In the genomic region with DNA sequence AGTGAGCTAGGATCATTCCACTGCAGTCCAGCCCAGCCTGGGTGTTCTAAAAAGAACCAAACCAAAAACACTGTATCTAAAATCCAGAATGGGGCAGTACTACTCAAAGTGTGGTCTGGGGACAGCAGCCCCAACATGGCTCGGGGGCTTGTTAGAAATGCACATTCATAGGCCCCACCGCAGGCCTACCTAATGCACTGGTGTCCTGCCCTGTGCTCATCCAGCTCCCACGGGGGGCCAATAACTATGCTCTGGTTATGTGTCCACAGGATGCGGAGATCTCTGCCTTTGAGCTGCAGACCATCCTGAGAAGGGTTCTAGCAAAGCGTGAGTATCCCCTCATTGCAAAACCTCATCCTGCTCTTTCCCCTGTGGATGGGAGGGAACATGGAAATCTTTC, we compare ENCODE assay signal across 17 cellular contexts. TPM values are rescaled to one million over a fixed set of nuclear protein-coding genes. Genes with fewer than 3 reads are reported as not detected.
DNase-seq lines count a peak whose midpoint lies in the region; ATAC-seq and TF ChIP-seq lines count a peak whose summit lies in the region.
"Had no signal": no experiment of that assay in that cellular context is flagged by ENCODE, and none has a peak within 500 bp of the region (broad histone marks: within the 10 kb centered on the region; RNA-seq: fewer than 3 reads in every experiment).

No MANE protein-coding gene starts in this region.

- no peaks in the 10 kb centered on the region for H3K4me1 ChIP-seq in breast epithelium
- H3K4me1 ChIP-seq: A549, Peyer's patch had no signal

- H3K4me1 Mint-ChIP-seq in MCF 10A (ENCODE audit: insufficient read depth, unreplicated experiment): no peaks in the 10 kb centered on the region
- no peaks in the 10 kb centered on the region for H3K4me1 Mint-ChIP-seq in activated T-helper 1 cell treated with anti-CD3 and anti-CD28 coated beads, Interleukin-12 subunit alpha, Interleukin-12 subunit beta, Interleukin-2, Interleukin-4 antibody, amounts not matched to agents 30 ng/mL and 10 ng/mL and 1 ng/mL, durations not matched to agents 14 hours and 24 hours and 36 hours (ENCODE audit: low read depth)

- H3K27me3 ChIP-seq in breast epithelium: no peaks in the 10 kb centered on the region
- H3K27me3 ChIP-seq in layer of hippocampus (ENCODE audit: control insufficient read depth, insufficient read depth, low read length): no peaks in the 10 kb centered on the region
- H3K27me3 ChIP-seq: Peyer's patch had no signal

- intact Hi-C loops in MCF 10A (cut with micrococcal nuclease) (no loop called here), breast epithelium (cut with DNase I; ENCODE audit: low total_unique reads) (no loop called here), left colon (cut with DNase I, micrococcal nuclease) (no loop called here)
- intact Hi-C loops in activated T-helper 1 cell treated with anti-CD3 and anti-CD28 coated beads, Interleukin-12 subunit alpha, Interleukin-12 subunit beta, Interleukin-2, Interleukin-4 antibody, amounts not matched to agents 30 ng/mL and 10 ng/mL and 1 ng/mL, durations not matched to agents 14 hours and 24 hours and 36 hours (cut with micrococcal nuclease): no loop called here

- TF ChIP-seq CTCF in MCF 10A (IDR thresholded peaks at IDR 0.05; ENCODE audit: unreplicated experiment) (no peak), breast epithelium (IDR thresholded peaks at IDR 0.05) (no peak)

- H3K9me3 Mint-ChIP-seq in MCF 10A (ENCODE audit: unreplicated experiment): no peaks in the 10 kb centered on the region
- H3K9me3 Mint-ChIP-seq in activated T-helper 1 cell treated with anti-CD3 and anti-CD28 coated beads, Interleukin-12 subunit alpha, Interleukin-12 subunit beta, Interleukin-2, Interleukin-4 antibody, amounts not matched to agents 30 ng/mL and 10 ng/mL and 1 ng/mL, durations not matched to agents 14 hours and 24 hours and 36 hours: no peaks in the 10 kb centered on the region

- DNase-seq in MCF 10A (ENCODE audit: unreplicated experiment) (no peak), breast epithelium (ENCODE audit: low spot score in 2 of 2) (no peak), substantia nigra (lab: John Stamatoyannopoulos, UW) (no peak), T-helper 2 cell (no peak), left colon (no peak)
- DNase-seq in activated T-helper 1 cell treated with anti-CD3 and anti-CD28 coated beads, Interleukin-12 subunit alpha, Interleukin-12 subunit beta, Interleukin-2, Interleukin-4 antibody, amounts not matched to agents 30 ng/mL and 10 ng/mL and 1 ng/mL, durations not matched to agents 14 hours and 24 hours and 36 hours (ENCODE audit: low spot score): no peak
- DNase-seq: Calu3, DMS79 treated with DMSO at 0.1 percent for 48 hours, HCEC 1CT, NCI-H1694, NCI-H446, NCI-H82, Right ventricle myocardium superior had no signal

- H3K27ac ChIP-seq in breast epithelium (no peak overlapping the region), angular gyrus (ENCODE audit: low read depth, low read length) (peak overlapping the region; percentile 57), layer of hippocampus (ENCODE audit: low read depth, low read length) (peak overlapping the region; percentile 39), substantia nigra (ENCODE audit: low read depth, low read length, poor library complexity, severe bottlenecking) (peak overlapping the region; percentile 77)
- H3K27ac ChIP-seq: A549, Peyer's patch had no signal

- CTCF ChIA-PET in MCF 10A (lab: Yijun Ruan, JAX): interaction anchor here (0.6 to 6.8 kb wide), 14 partner anchors 8 to 669 kb away, joined by 3 to 62 read pairs (median 5); a partner anchor contains a TSS

- POLR2A ChIA-PET in MCF 10A (lab: Yijun Ruan, JAX): interaction anchor here (1.0 to 1.4 kb wide), 6 partner anchors 8 to 65 kb away, joined by 3 to 9 read pairs (median 4); no protein-coding TSS in a partner anchor

- H3K27ac Mint-ChIP-seq in MCF 10A (ENCODE audit: low read depth, unreplicated experiment): peak overlapping the region; percentile 78
- no peak overlapping the region for H3K27ac Mint-ChIP-seq in activated T-helper 1 cell treated with anti-CD3 and anti-CD28 coated beads, Interleukin-12 subunit alpha, Interleukin-12 subunit beta, Interleukin-2, Interleukin-4 antibody, amounts not matched to agents 30 ng/mL and 10 ng/mL and 1 ng/mL, durations not matched to agents 14 hours and 24 hours and 36 hours

- H3K4me3 Mint-ChIP-seq in MCF 10A (ENCODE audit: unreplicated experiment): no peak overlapping the region
- H3K4me3 Mint-ChIP-seq in activated T-helper 1 cell treated with anti-CD3 and anti-CD28 coated beads, Interleukin-12 subunit alpha, Interleukin-12 subunit beta, Interleukin-2, Interleukin-4 antibody, amounts not matched to agents 30 ng/mL and 10 ng/mL and 1 ng/mL, durations not matched to agents 14 hours and 24 hours and 36 hours: no peak overlapping the region

- H3K4me3 ChIP-seq in breast epithelium: no peak overlapping the region
- H3K4me3 ChIP-seq: A549, Peyer's patch had no signal

- H3K9me3 ChIP-seq in breast epithelium: no peaks in the 10 kb centered on the region
- H3K9me3 ChIP-seq: A549, Peyer's patch had no signal

- ATAC-seq in left colon: no peak
- ATAC-seq: A549 had no signal

- H3K36me3 ChIP-seq in breast epithelium: peaks cover 5% of the 10 kb centered on the region

- BruUV-seq in MCF 10A (replicated peaks; lab: Mats Ljungman, UMichigan): no TSS peak

- TF ChIP-seq POLR2A in breast epithelium (IDR thresholded peaks at IDR 0.05): no peak

- H3K27me3 Mint-ChIP-seq in MCF 10A (ENCODE audit: insufficient read depth, unreplicated experiment): no peaks in the 10 kb centered on the region
- no peaks in the 10 kb centered on the region for H3K27me3 Mint-ChIP-seq in activated T-helper 1 cell treated with anti-CD3 and anti-CD28 coated beads, Interleukin-12 subunit alpha, Interleukin-12 subunit beta, Interleukin-2, Interleukin-4 antibody, amounts not matched to agents 30 ng/mL and 10 ng/mL and 1 ng/mL, durations not matched to agents 14 hours and 24 hours and 36 hours (ENCODE audit: insufficient read depth)

- peaks cover 89% of the 10 kb centered on the region for H3K36me3 Mint-ChIP-seq in MCF 10A (ENCODE audit: insufficient read depth, unreplicated experiment)
- H3K36me3 Mint-ChIP-seq in activated T-helper 1 cell treated with anti-CD3 and anti-CD28 coated beads, Interleukin-12 subunit alpha, Interleukin-12 subunit beta, Interleukin-2, Interleukin-4 antibody, amounts not matched to agents 30 ng/mL and 10 ng/mL and 1 ng/mL, durations not matched to agents 14 hours and 24 hours and 36 hours (ENCODE audit: low read depth): peaks cover 38% of the 10 kb centered on the region

RNA-seq across cellular contexts. Expression of a gene that starts 51.5 kb away (rescaled TPM):
- total RNA-seq in MCF 10A (2022) (513 and 622 TPM in 2 replicates), breast epithelium (100 to 1,000 TPM; 162 to 192 (median 164) TPM), left colon (100 to 1,000 TPM; 301 to 355 TPM)
- total RNA-seq in activated T-helper 1 cell treated with anti-CD3 and anti-CD28 coated beads, Interleukin-12 subunit alpha, Interleukin-12 subunit beta, Interleukin-2, Interleukin-4 antibody, amounts not matched to agents 30 ng/mL and 10 ng/mL and 1 ng/mL, durations not matched to agents 14 hours and 24 hours and 36 hours: 66.3 and 70.4 TPM in 2 replicates

Comparison
In these comparisons a context has a peak if more than half of its experiments do, and no peak if none do; other contexts are left out.
1. H3K27ac ChIP-seq: peak in angular gyrus (single experiment), layer of hippocampus (single experiment) and substantia nigra (single experiment); none in breast epithelium (0 of 2).